ENCODE assay signal across 10 cellular contexts in the genomic region with DNA sequence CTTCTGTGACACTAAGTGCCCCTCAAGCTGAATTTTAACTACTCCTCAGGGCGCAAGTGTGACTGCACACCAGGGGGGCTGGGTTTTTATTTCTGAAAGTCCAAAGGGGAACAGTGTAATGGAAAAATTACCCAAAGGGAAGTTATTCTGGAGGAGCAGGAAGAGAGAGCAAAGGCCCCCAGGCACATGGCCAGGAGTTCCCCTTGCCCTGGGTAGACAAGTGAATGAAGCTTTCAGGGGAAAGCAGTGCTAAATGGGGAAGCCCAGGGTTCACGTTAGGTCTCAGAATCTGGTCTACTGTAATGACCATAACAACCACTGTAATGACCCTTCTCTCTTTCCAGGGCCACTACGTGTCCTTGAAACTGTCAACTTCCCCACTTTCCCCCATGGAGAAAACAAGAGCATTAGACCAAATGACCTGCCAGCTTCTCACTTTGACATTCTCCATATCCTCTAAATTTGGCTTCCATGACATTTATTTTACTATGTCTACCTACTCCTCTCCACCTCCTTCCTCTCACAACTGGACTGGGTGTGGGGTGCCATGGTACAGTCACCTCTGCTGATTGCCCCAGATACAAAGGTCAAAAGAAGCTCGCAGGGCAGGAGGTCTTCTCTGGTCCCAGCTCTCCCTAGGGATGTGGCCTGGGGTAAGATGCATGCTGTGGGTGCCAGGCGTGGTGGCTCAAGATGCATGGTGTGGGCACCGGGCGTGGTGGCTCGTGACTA. TPM values are rescaled to one million over a fixed set of nuclear protein-coding genes. Genes with fewer than 3 reads are reported as not detected.
DNase-seq lines count a peak whose midpoint lies in the region; ATAC-seq, FAIRE-seq and TF ChIP-seq lines count a peak whose summit lies in the region.
"Had no signal": no experiment of that assay in that cellular context is flagged by ENCODE, and none has a peak within 500 bp of the region (broad histone marks: within the 10 kb centered on the region; RNA-seq: fewer than 3 reads in every experiment).

No MANE protein-coding gene starts in this region.

- no peaks in the 10 kb centered on the region for H3K36me3 Mint-ChIP-seq in glutamatergic neuron (ENCODE audit: unreplicated experiment)

- H3K4me3 ChIP-seq in endothelial cell of umbilical vein (replicated peaks in 1 of 3; ENCODE audit: insufficient read depth in 1 of 3, low read depth in 1 of 3, low read length in 3 of 3): no peak overlapping the region
- H3K4me3 ChIP-seq in small intestine (ENCODE audit: low read depth in 1 of 2, low read length in 2 of 2): no peak overlapping the region
- H3K4me3 ChIP-seq in mammary epithelial cell (replicated peaks in 1 of 3; ENCODE audit: insufficient read depth in 1 of 3, low read depth in 2 of 3, low read length in 3 of 3): no peak overlapping the region
- H3K4me3 ChIP-seq: MG63 had no signal

- POLR2A ChIA-PET in endothelial cell of umbilical vein (lab: Charles Lee): no interaction called here

- dilution Hi-C loops in endothelial cell of umbilical vein (cut with MboI; ENCODE audit: extremely low pct_ligation_motif_present, low sequenced_read_pairs) (no loop called here), mammary epithelial cell (cut with HindIII; ENCODE audit: low sequenced_read_pairs) (no loop called here)

- FAIRE-seq in endothelial cell of umbilical vein (lab: Jason Lieb, UNC) (no peak), small intestine (lab: Jason Lieb, UNC) (no peak)

- H3K4me1 ChIP-seq in endothelial cell of umbilical vein (ENCODE audit: control insufficient read depth, extremely low read depth, insufficient read depth, low read length): no peaks in the 10 kb centered on the region
- H3K4me1 ChIP-seq in small intestine (ENCODE audit: control insufficient read depth in 2 of 2, insufficient read depth in 1 of 2, low read depth in 1 of 2, low read length in 1 of 2): no peaks in the 10 kb centered on the region
- H3K4me1 ChIP-seq in mammary epithelial cell (ENCODE audit: insufficient read depth, low read length): no peaks in the 10 kb centered on the region

- no peak for TF ChIP-seq CTCF in endothelial cell of umbilical vein (IDR thresholded peaks at IDR 0.05; ENCODE audit: extremely low read depth in 1 of 2, insufficient read depth in 1 of 2, low read depth in 1 of 2, low read length in 2 of 2)
- no peak for TF ChIP-seq CTCF in glutamatergic neuron (IDR thresholded peaks at IDR 0.05; ENCODE audit: partially characterized antibody, unreplicated experiment)
- TF ChIP-seq CTCF in mammary epithelial cell (conservative IDR thresholded peaks at IDR 0.05 in 1 of 2, IDR thresholded peaks at IDR 0.05 in 1 of 2; ENCODE audit: extremely low read depth in 1 of 2, insufficient read depth in 1 of 2, low read depth in 1 of 2, low read length in 2 of 2): no peak

- no peaks in the 10 kb centered on the region for H3K9me3 Mint-ChIP-seq in glutamatergic neuron (ENCODE audit: unreplicated experiment)

- DNase-seq in endothelial cell of umbilical vein (ENCODE audit: low read depth, low spot score) (peak; percentile 53), small intestine (peak; percentile 3), glutamatergic neuron (no peak), mammary epithelial cell (no peak), iPS-NIHi7 (ENCODE audit: extremely low spot score) (no peak)
- no peak for DNase-seq in activated CD4-positive, alpha-beta T cell treated with anti-CD3 and anti-CD28 coated beads, Interleukin-2, amount 50 U/mL, for 48 hours
- DNase-seq: MG63, RPMI8226 had no signal

- H3K9me1 ChIP-seq in endothelial cell of umbilical vein (replicated peaks; ENCODE audit: control insufficient read depth, extremely low read depth, insufficient read depth, low read length): no peaks in the 10 kb centered on the region

- H3K27ac Mint-ChIP-seq in glutamatergic neuron (ENCODE audit: unreplicated experiment): no peak overlapping the region

- no peaks in the 10 kb centered on the region for H3K9me3 ChIP-seq in endothelial cell of umbilical vein (replicated peaks; ENCODE audit: control insufficient read depth, insufficient read depth, low read length)
- no peaks in the 10 kb centered on the region for H3K9me3 ChIP-seq in small intestine (ENCODE audit: control insufficient read depth, low read depth)
- no peaks in the 10 kb centered on the region for H3K9me3 ChIP-seq in mammary epithelial cell (replicated peaks; ENCODE audit: insufficient read depth, low read length)
- H3K9me3 ChIP-seq: MG63 had no signal

- H2AFZ ChIP-seq in endothelial cell of umbilical vein (ENCODE audit: low read depth, low read length) (no peak overlapping the region), mammary epithelial cell (ENCODE audit: low read depth, low read length) (no peak overlapping the region)

- ATAC-seq in GM18907 (IDR thresholded peaks at IDR 0.05; ENCODE audit: unreplicated experiment) (peak; percentile 69), HG03432 (IDR thresholded peaks at IDR 0.05; ENCODE audit: unreplicated experiment) (peak; percentile 69)

- peaks cover 0 to 4% of the 10 kb centered on the region in 2 experiments for H3K27me3 ChIP-seq in endothelial cell of umbilical vein (ENCODE audit: control insufficient read depth in 2 of 2, insufficient read depth in 2 of 2, low read length in 2 of 2)
- no peaks in the 10 kb centered on the region for H3K27me3 ChIP-seq in small intestine (ENCODE audit: control insufficient read depth in 2 of 2, insufficient read depth in 2 of 2, low read length in 2 of 2)
- no peaks in the 10 kb centered on the region for H3K27me3 ChIP-seq in mammary epithelial cell (ENCODE audit: insufficient read depth, low read length)

- H3K9ac ChIP-seq in endothelial cell of umbilical vein (replicated peaks; ENCODE audit: extremely low read depth, insufficient read depth, low read length) (no peak overlapping the region), mammary epithelial cell (ENCODE audit: insufficient read depth, low read length) (no peak overlapping the region)

- in situ Hi-C loops in mammary epithelial cell (cut with MboI; ENCODE audit: low sequenced_read_pairs in 2 of 2): no loop called here

- H3K4me1 Mint-ChIP-seq in glutamatergic neuron (ENCODE audit: low read depth, unreplicated experiment): no peaks in the 10 kb centered on the region

- H3K4me2 ChIP-seq in endothelial cell of umbilical vein (ENCODE audit: insufficient read depth, low read length) (no peak overlapping the region), mammary epithelial cell (ENCODE audit: insufficient read depth, low read depth, low read length) (no peak overlapping the region)

- no peaks in the 10 kb centered on the region for H3K27me3 Mint-ChIP-seq in glutamatergic neuron (ENCODE audit: unreplicated experiment)

- CTCF ChIA-PET in endothelial cell of umbilical vein (lab: Charles Lee) (interaction anchor here (1.2 kb wide), 1 partner anchor 20 kb away, joined by 4 read pairs; no protein-coding TSS in a partner anchor), mammary epithelial cell (lab: Charles Lee; ENCODE audit: low non-redundant PET) (no interaction called here)

- H3K27ac ChIP-seq in endothelial cell of umbilical vein (ENCODE audit: insufficient read depth, low read depth, low read length) (no peak overlapping the region), small intestine (ENCODE audit: low read depth in 1 of 2, low read length in 1 of 2) (no peak overlapping the region), mammary epithelial cell (ENCODE audit: insufficient read depth, low read depth, low read length) (no peak overlapping the region)

- WGBS in small intestine, 3 donors: 61 to 75% (median 68%) methylated on average over 8 of the region's 8 CpGs
- 93% methylated on average over 8 of the region's 8 CpGs for WGBS in mammary epithelial cell (ENCODE audit: low coverage, missing lambda C conversion rate)

- no peak overlapping the region for H3K4me3 Mint-ChIP-seq in glutamatergic neuron (ENCODE audit: unreplicated experiment)

- no peaks in the 10 kb centered on the region for H4K20me1 ChIP-seq in endothelial cell of umbilical vein (replicated peaks; ENCODE audit: control insufficient read depth, extremely low read depth, insufficient read depth, low read length)
- no peaks in the 10 kb centered on the region for H4K20me1 ChIP-seq in mammary epithelial cell (ENCODE audit: insufficient read depth, low read length)

- no peak for TF ChIP-seq POLR2A in endothelial cell of umbilical vein (IDR thresholded peaks at IDR 0.05; ENCODE audit: low read depth, low read length)

- intact Hi-C loops in endothelial cell of umbilical vein (cut with micrococcal nuclease): no loop called here
- intact Hi-C loops in mammary epithelial cell (cut with micrococcal nuclease): no loop called here

- H3K36me3 ChIP-seq in endothelial cell of umbilical vein (ENCODE audit: control insufficient read depth in 2 of 2, extremely low read depth in 1 of 2, insufficient read depth in 2 of 2, low read length in 2 of 2): no peaks in the 10 kb centered on the region
- no peaks in the 10 kb centered on the region for H3K36me3 ChIP-seq in small intestine (ENCODE audit: control insufficient read depth in 2 of 2, insufficient read depth in 2 of 2, low read length in 2 of 2)
- no peaks in the 10 kb centered on the region for H3K36me3 ChIP-seq in mammary epithelial cell (ENCODE audit: insufficient read depth, low read length)
- H3K36me3 ChIP-seq: MG63 had no signal

- BruUV-seq in endothelial cell of umbilical vein (replicated peaks; lab: Mats Ljungman, UMichigan): no TSS peak
- no TSS peak for BruUV-seq in mammary epithelial cell (replicated peaks; lab: Mats Ljungman, UMichigan)

- H3K79me2 ChIP-seq in endothelial cell of umbilical vein (ENCODE audit: control insufficient read depth, insufficient read depth, low read length) (no peaks in the 10 kb centered on the region), mammary epithelial cell (ENCODE audit: insufficient read depth, low read length) (no peaks in the 10 kb centered on the region)

TF ChIP-seq in endothelial cell of umbilical vein, 7 proteins besides CTCF, POLR2A, EP300 and RAD21 (continues in another document):
- TF ChIP-seq FOS (IDR thresholded peaks at IDR 0.05; ENCODE audit: borderline replicate concordance, insufficient read depth, low read length): no peak

RNA-seq across cellular contexts. Expression of a gene that starts 34.1 kb away (rescaled TPM):
- total RNA-seq in endothelial cell of umbilical vein (768 and 771 TPM in 2 replicates), glutamatergic neuron (ENCODE audit: unreplicated experiment) (7.0 TPM), mammary epithelial cell (10 to 100 TPM; 18.2 to 68.2 TPM)
- polyA plus RNA-seq in endothelial cell of umbilical vein (1,508 and 1,752 TPM in 2 replicates), small intestine (10 to 100 TPM in 2 of 3 donors, 1 to 10 TPM in 1; 1.6 to 97.2 (median 16.5) TPM), mammary epithelial cell (24.9 TPM)
- polyA plus RNA-seq in endothelial cell of umbilical vein (2011; cell fraction: cytosol; rRNA removed): 1,169 and 1,214 TPM in 2 replicates
- 586 and 676 TPM in 2 replicates for polyA plus RNA-seq in endothelial cell of umbilical vein (2011; cell fraction: nucleus; rRNA removed)
- 770 and 1,141 TPM in 2 replicates for polyA plus RNA-seq in endothelial cell of umbilical vein (2012)
- polyA minus RNA-seq in endothelial cell of umbilical vein (2,105 and 2,998 TPM in 2 replicates), mammary epithelial cell (35.5 TPM)
- polyA minus RNA-seq in endothelial cell of umbilical vein (2011; cell fraction: cytosol; rRNA and poly(A)+ RNA removed): not detected
- polyA minus RNA-seq in endothelial cell of umbilical vein (2011; cell fraction: nucleus; rRNA and poly(A)+ RNA removed): 363 and 414 TPM in 2 replicates

Comparison
In these comparisons a context has a peak if more than half of its experiments do, and no peak if none do; other contexts are left out.
1. DNase-seq: peak in endothelial cell of umbilical vein (single experiment) and small intestine (single experiment); none in activated CD4-positive, alpha-beta T cell treated with anti-CD3 and anti-CD28 coated beads, Interleukin-2, amount 50 U/mL, for 48 hours (0 of 2), glutamatergic neuron (single experiment), mammary epithelial cell (single experiment) and iPS-NIHi7 (single experiment).
2. RNA of a gene that starts 34.1 kb away (total RNA-seq): 768 to 771 TPM in endothelial cell of umbilical vein; 18.2 to 68.2 TPM in mammary epithelial cell and 7.0 TPM in glutamatergic neuron (single experiment); every median in the first group is over 10 times any median in the second.